ENCODE assay signal across 2 cellular contexts in genomic region chr20:23436681-23437080, GRCh38.
A peak's percentile ranks its signal among the peaks of the same experiment; 100 is the strongest.
TF ChIP-seq lines count a peak whose summit lies in the region.

No MANE protein-coding gene starts in this region.

TF ChIP-seq in GM23338, 12 proteins besides CTCF, POLR2A, EP300 and RAD21:
- TF ChIP-seq NANOG (IDR thresholded peaks at IDR 0.05; ENCODE audit: borderline replicate concordance) = no peak
- no peak for TF ChIP-seq POLR2AphosphoS5 (IDR thresholded peaks at IDR 0.05; ENCODE audit: low read depth)
- TF ChIP-seq STAT1 (IDR thresholded peaks at IDR 0.05; ENCODE audit: unreplicated experiment) = no peak
- no peak for TF ChIP-seq JUNB (IDR thresholded peaks at IDR 0.05; ENCODE audit: unreplicated experiment)
- TF ChIP-seq CREB1 (CRISPR knock-in tag; IDR thresholded peaks at IDR 0.05; ENCODE audit: low read depth) = no peak
- no peak for TF ChIP-seq REST (IDR thresholded peaks at IDR 0.05; ENCODE audit: unreplicated experiment)
- no peak for TF ChIP-seq ZNF462 (CRISPR knock-in tag; IDR thresholded peaks at IDR 0.05)
- no peak for TF ChIP-seq ETS1 (IDR thresholded peaks at IDR 0.05)
- TF ChIP-seq ZNF114 (CRISPR knock-in tag; IDR thresholded peaks at IDR 0.05) = no peak
- no peak for TF ChIP-seq ZNF331 (CRISPR knock-in tag; IDR thresholded peaks at IDR 0.05; ENCODE audit: low read depth)
- TF ChIP-seq EZH2 (IDR thresholded peaks at IDR 0.05; ENCODE audit: low read depth, unreplicated experiment) = no peak
- no peak for TF ChIP-seq EZH2phosphoT487 (IDR thresholded peaks at IDR 0.05; ENCODE audit: unreplicated experiment)

TF ChIP-seq in HepG2, 621 proteins besides CTCF, POLR2A, EP300 and RAD21 (continues in another document):
- TF ChIP-seq ZSCAN9 (CRISPR knock-in tag; IDR thresholded peaks at IDR 0.05; ENCODE audit: borderline replicate concordance) (no peak), ATRX (CRISPR knock-in tag; IDR thresholded peaks at IDR 0.05; ENCODE audit: borderline replicate concordance) (no peak), SMAD9 (CRISPR knock-in tag; IDR thresholded peaks at IDR 0.05) (no peak), ZFP82 (CRISPR knock-in tag; IDR thresholded peaks at IDR 0.05; ENCODE audit: borderline replicate concordance) (no peak), TRAFD1 (CRISPR knock-in tag; IDR thresholded peaks at IDR 0.05; ENCODE audit: borderline replicate concordance) (no peak), KDM2A (CRISPR knock-in tag; IDR thresholded peaks at IDR 0.05; ENCODE audit: borderline replicate concordance, low read depth) (0 out of 2 replicates have a peak, but pooled peaks have one; percentile 9), BCLAF1 (IDR thresholded peaks at IDR 0.05) (no peak), KDM5B (CRISPR knock-in tag; IDR thresholded peaks at IDR 0.05; ENCODE audit: borderline replicate concordance) (0 out of 2 replicates have a peak, but pooled peaks have one; percentile 13), ZNF790 (CRISPR knock-in tag; IDR thresholded peaks at IDR 0.05; ENCODE audit: borderline replicate concordance) (no peak), MTF1 (CRISPR knock-in tag; IDR thresholded peaks at IDR 0.05) (no peak), ZNF230 (CRISPR knock-in tag; IDR thresholded peaks at IDR 0.05) (no peak), REST (IDR thresholded peaks at IDR 0.05; ENCODE audit: borderline replicate concordance in 1 of 2, low read depth in 1 of 2, low read length in 2 of 2) (no peak), LBX2 (CRISPR knock-in tag; IDR thresholded peaks at IDR 0.05; ENCODE audit: borderline replicate concordance) (no peak), NCOA2 (CRISPR knock-in tag; IDR thresholded peaks at IDR 0.05) (no peak), ZNF550 (CRISPR knock-in tag; IDR thresholded peaks at IDR 0.05; ENCODE audit: borderline replicate concordance) (no peak), ELF3 (CRISPR knock-in tag; IDR thresholded peaks at IDR 0.05) (peak; percentile 80; the same call in 1 of the 2 replicates), TAF15 (IDR thresholded peaks at IDR 0.05; ENCODE audit: low read depth, low read length, poor library complexity, severe bottlenecking) (no peak), PREB (CRISPR knock-in tag; IDR thresholded peaks at IDR 0.05) (no peak), ELF1 (CRISPR knock-in tag; IDR thresholded peaks at IDR 0.05) (peak; percentile 60), SIX4 (CRISPR knock-in tag; IDR thresholded peaks at IDR 0.05) (no peak), SCMH1 (CRISPR knock-in tag; IDR thresholded peaks at IDR 0.05; ENCODE audit: borderline replicate concordance) (no peak), MLX (CRISPR knock-in tag; IDR thresholded peaks at IDR 0.05) (0 out of 2 replicates have a peak, but pooled peaks have one; percentile 11), ZNF12 (CRISPR knock-in tag; IDR thresholded peaks at IDR 0.05) (no peak), SRF (IDR thresholded peaks at IDR 0.05; ENCODE audit: low read depth, low read length) (no peak), PRPF4 (IDR thresholded peaks at IDR 0.05; ENCODE audit: low read depth, low read length, poor library complexity, severe bottlenecking) (no peak), ZNF362 (CRISPR knock-in tag; IDR thresholded peaks at IDR 0.05; ENCODE audit: borderline replicate concordance) (0 out of 2 replicates have a peak, but pooled peaks have one; percentile 7), NFIC (IDR thresholded peaks at IDR 0.05; ENCODE audit: low read length) (no peak), THRA (CRISPR knock-in tag; IDR thresholded peaks at IDR 0.05; ENCODE audit: borderline replicate concordance) (no peak), E2F1 (CRISPR knock-in tag; IDR thresholded peaks at IDR 0.05) (no peak), ZNF598 (CRISPR knock-in tag; IDR thresholded peaks at IDR 0.05; ENCODE audit: borderline replicate concordance) (no peak), ZSCAN31 (CRISPR knock-in tag; IDR thresholded peaks at IDR 0.05; ENCODE audit: low read depth) (no peak), NR2F1 (CRISPR knock-in tag; IDR thresholded peaks at IDR 0.05) (no peak), NBN (conservative IDR thresholded peaks at IDR 0.05) (no peak), ZNF512 (CRISPR knock-in tag; IDR thresholded peaks at IDR 0.05) (no peak), ZNF431 (CRISPR knock-in tag; IDR thresholded peaks at IDR 0.05; ENCODE audit: borderline replicate concordance, low read depth) (no peak), ZNF441 (CRISPR knock-in tag; IDR thresholded peaks at IDR 0.05; ENCODE audit: borderline replicate concordance) (no peak), ZNF749 (CRISPR knock-in tag; IDR thresholded peaks at IDR 0.05; ENCODE audit: borderline replicate concordance) (no peak), ZNF382 (CRISPR knock-in tag; IDR thresholded peaks at IDR 0.05; ENCODE audit: borderline replicate concordance) (no peak), BCL3 (CRISPR knock-in tag; IDR thresholded peaks at IDR 0.05) (no peak), ARNT2 (CRISPR knock-in tag; IDR thresholded peaks at IDR 0.05; ENCODE audit: low read depth) (no peak), ZMAT5 (CRISPR knock-in tag; IDR thresholded peaks at IDR 0.05; ENCODE audit: borderline replicate concordance, low read depth) (no peak)
